8 cellular contexts compared by ENCODE assay signal in the genomic region with DNA sequence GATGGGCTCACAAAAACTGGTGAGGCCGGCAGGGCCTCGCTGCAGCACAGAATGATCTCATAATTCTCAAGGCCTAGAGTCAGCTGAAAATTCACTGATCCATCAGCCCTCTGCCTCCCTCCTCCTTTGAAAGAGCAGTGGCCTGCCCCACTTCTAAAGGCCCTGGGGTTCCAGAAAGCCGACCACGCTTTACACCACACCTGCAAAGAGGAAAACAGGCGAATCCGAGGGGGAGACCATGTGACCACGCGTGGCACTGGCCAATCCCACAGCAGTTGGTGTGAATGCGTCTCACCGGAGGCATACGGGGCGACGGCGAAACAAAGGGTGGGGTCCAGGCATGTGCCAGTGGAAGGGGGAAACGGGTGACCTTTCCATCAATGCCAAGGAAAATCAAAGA.
DNase-seq lines count a peak whose midpoint lies in the region; ATAC-seq and TF ChIP-seq lines count a peak whose summit lies in the region.
"Not testable (repeated sequence)": the region's sequence is repeated elsewhere in the genome, so short reads cannot be mapped to it uniquely, and the experiment has no call there.

No MANE protein-coding gene starts in this region.

- not testable (repeated sequence) for H3K36me3 Mint-ChIP-seq in activated CD4-positive, alpha-beta T cell treated with anti-CD3 and anti-CD28 coated beads, Interleukin-2, amount 10 ng/mL, durations not matched to agents 7 days and 5 days (ENCODE audit: low read depth)

- TF ChIP-seq EP300 in esophagus muscularis mucosa (IDR thresholded peaks at IDR 0.05) = not testable (repeated sequence)

- H3K4me3 Mint-ChIP-seq in activated CD4-positive, alpha-beta T cell treated with anti-CD3 and anti-CD28 coated beads, Interleukin-2, amount 10 ng/mL, durations not matched to agents 7 days and 5 days = peak overlapping the region; percentile 77

- POLR2A ChIA-PET in activated CD4-positive, alpha-beta T cell treated with anti-CD3 and anti-CD28 coated beads, Interleukin-2, amount 10 ng/mL, durations not matched to agents 7 days and 5 days (lab: Charles Lee) = not testable (repeated sequence)

- CTCF ChIA-PET in activated CD4-positive, alpha-beta T cell treated with anti-CD3 and anti-CD28 coated beads, Interleukin-2, amount 10 ng/mL, durations not matched to agents 7 days and 5 days (lab: Charles Lee) = not testable (repeated sequence)

- H3K27me3 ChIP-seq in HUES6 (ENCODE audit: control insufficient read depth, insufficient read depth, low read length); ascending aorta; esophagus muscularis mucosa; rectal smooth muscle tissue (ENCODE audit: control insufficient read depth, insufficient read depth, low read length); upper lobe of right lung: not testable (repeated sequence)

- H3K9ac ChIP-seq in HUES6 (ENCODE audit: low read length); rectal smooth muscle tissue (ENCODE audit: low read length): not testable (repeated sequence)

- H3K27ac Mint-ChIP-seq in activated CD4-positive, alpha-beta T cell treated with anti-CD3 and anti-CD28 coated beads, Interleukin-2, amount 10 ng/mL, durations not matched to agents 7 days and 5 days = peak overlapping the region; percentile 80

- not testable (repeated sequence) for H3K27ac ChIP-seq in HUES6 (ENCODE audit: low read depth, low read length); rectal smooth muscle tissue (ENCODE audit: low read depth, low read length); upper lobe of right lung
- H3K27ac ChIP-seq in ascending aorta = peak overlapping the region in 1 of 2 donors; percentile 69
- peak overlapping the region; percentile 56 to 75 (median 68) for H3K27ac ChIP-seq in esophagus muscularis mucosa (replicated peaks in 1 of 4)

- TF ChIP-seq POLR2A in esophagus muscularis mucosa (IDR thresholded peaks at IDR 0.05; ENCODE audit: low read depth); lower leg skin (IDR thresholded peaks at IDR 0.05): not testable (repeated sequence)

- TF ChIP-seq CTCF in ascending aorta (IDR thresholded peaks at IDR 0.05); esophagus muscularis mucosa (IDR thresholded peaks at IDR 0.05); lower leg skin (IDR thresholded peaks at IDR 0.05); upper lobe of right lung (IDR thresholded peaks at IDR 0.05): not testable (repeated sequence)

- ATAC-seq in upper lobe of right lung = peak; percentile 30

- H3K9me3 Mint-ChIP-seq in activated CD4-positive, alpha-beta T cell treated with anti-CD3 and anti-CD28 coated beads, Interleukin-2, amount 10 ng/mL, durations not matched to agents 7 days and 5 days = not testable (repeated sequence)

- H3K4me3 ChIP-seq in GM08714 (ENCODE audit: low read length) = peak overlapping the region; percentile 36; the same call in 1 of the 2 replicates
- H3K4me3 ChIP-seq in HUES6 (ENCODE audit: low read depth, low read length) = peak overlapping the region; percentile 47
- H3K4me3 ChIP-seq in ascending aorta = peak overlapping the region; percentile 45 to 64
- peak overlapping the region; percentile 45 to 55 (median 48) for H3K4me3 ChIP-seq in esophagus muscularis mucosa
- H3K4me3 ChIP-seq in lower leg skin (ENCODE audit: low read depth, poor library complexity, severe bottlenecking) = not testable (repeated sequence)
- H3K4me3 ChIP-seq in rectal smooth muscle tissue (ENCODE audit: low read length) = peak overlapping the region; percentile 51
- peak overlapping the region; percentile 44 for H3K4me3 ChIP-seq in upper lobe of right lung

- intact Hi-C loops in ascending aorta (cut with DNase I); esophagus muscularis mucosa (cut with DNase I); lower leg skin (cut with DNase I; ENCODE audit: low total_unique reads); upper lobe of right lung (cut with DNase I): not testable (repeated sequence)

- not testable (repeated sequence) for H3K27me3 Mint-ChIP-seq in activated CD4-positive, alpha-beta T cell treated with anti-CD3 and anti-CD28 coated beads, Interleukin-2, amount 10 ng/mL, durations not matched to agents 7 days and 5 days

- no CpG with 5 or more reads among the region's 15 CpGs for WGBS in esophagus muscularis mucosa
- 0 to 3% methylated on average over 5 to 6 of the region's 15 CpGs for WGBS in lower leg skin, 2 donors

- H3K36me3 ChIP-seq in HUES6 (ENCODE audit: control insufficient read depth, insufficient read depth, low read length); ascending aorta; esophagus muscularis mucosa; rectal smooth muscle tissue (ENCODE audit: control insufficient read depth, insufficient read depth, low read length); upper lobe of right lung: not testable (repeated sequence)

- peak; percentile 7 for DNase-seq in activated CD4-positive, alpha-beta T cell treated with anti-CD3 and anti-CD28 coated beads, Interleukin-2, amount 10 ng/mL, durations not matched to agents 7 days and 5 days
- not testable (repeated sequence) for DNase-seq in ascending aorta (ENCODE audit: low spot score in 2 of 2); esophagus muscularis mucosa (ENCODE audit: extremely low spot score)
- DNase-seq in lower leg skin (ENCODE audit: low spot score in 2 of 2) = peak; percentile 10 to 37
- DNase-seq in upper lobe of right lung = peak; percentile 64

- H3K4me1 Mint-ChIP-seq in activated CD4-positive, alpha-beta T cell treated with anti-CD3 and anti-CD28 coated beads, Interleukin-2, amount 10 ng/mL, durations not matched to agents 7 days and 5 days = not testable (repeated sequence)

- H3K9me3 ChIP-seq in HUES6 (ENCODE audit: control insufficient read depth, insufficient read depth, low read depth, low read length); ascending aorta; esophagus muscularis mucosa; upper lobe of right lung: not testable (repeated sequence)

- H3K4me1 ChIP-seq in HUES6 (ENCODE audit: control insufficient read depth, insufficient read depth, low read length); ascending aorta; esophagus muscularis mucosa; rectal smooth muscle tissue (ENCODE audit: control insufficient read depth, insufficient read depth, low read length); upper lobe of right lung: not testable (repeated sequence)
